ENCODE assay signal across 1 cellular context in genomic region chr15:50260969-50261496, GRCh38.
A peak's percentile ranks its signal among the peaks of the same experiment; 100 is the strongest.
TF ChIP-seq lines count a peak whose summit lies in the region.

No MANE protein-coding gene starts in this region.

TF ChIP-seq in K562, 482 proteins besides CTCF, POLR2A, EP300 and RAD21 (continued from another document and continues in another):
- TF ChIP-seq HEY1 (CRISPR knock-in tag; IDR thresholded peaks at IDR 0.05; ENCODE audit: borderline replicate concordance) (no peak), SRSF3 (IDR thresholded peaks at IDR 0.05; ENCODE audit: insufficient read depth, low read length) (no peak), BHLHE40 (IDR thresholded peaks at IDR 0.05; ENCODE audit: low read length) (peak; percentile 31; the same call in 1 of the 2 replicates), TSHZ1 (CRISPR knock-in tag; IDR thresholded peaks at IDR 0.05) (no peak), PHF21A (IDR thresholded peaks at IDR 0.05; ENCODE audit: borderline replicate concordance, low read depth) (no peak), ZNF408 (CRISPR knock-in tag; IDR thresholded peaks at IDR 0.05; ENCODE audit: low read depth) (no peak), ETV6 (IDR thresholded peaks at IDR 0.05; ENCODE audit: borderline replicate concordance in 1 of 2, low read depth in 2 of 2, low read length in 1 of 2) (no peak), ETV6 (CRISPR knock-in tag; IDR thresholded peaks at IDR 0.05; ENCODE audit: borderline replicate concordance) (no peak), HBP1 (CRISPR knock-in tag; IDR thresholded peaks at IDR 0.05) (no peak), ZNF717 (CRISPR knock-in tag; IDR thresholded peaks at IDR 0.05) (no peak), RFX1 (IDR thresholded peaks at IDR 0.05) (peak; percentile 62), ZC3H8 (IDR thresholded peaks at IDR 0.05) (no peak), GATA2 (CRISPR knock-in tag; IDR thresholded peaks at IDR 0.05) (peak; percentile 74), SMAD2 (IDR thresholded peaks at IDR 0.05; ENCODE audit: low read depth, low read length) (no peak), GATAD2B (IDR thresholded peaks at IDR 0.05; ENCODE audit: borderline replicate concordance) (peak; percentile 95), ZBTB12 (CRISPR knock-in tag; IDR thresholded peaks at IDR 0.05) (no peak), NFE2L1 (tag; IDR thresholded peaks at IDR 0.05; ENCODE audit: borderline replicate concordance, low read depth) (no peak), NCOA1 (IDR thresholded peaks at IDR 0.05; ENCODE audit: low read depth) (peak; percentile 85), CTBP1 (IDR thresholded peaks at IDR 0.05; ENCODE audit: borderline replicate concordance) (peak; percentile 98), ZFX (CRISPR knock-in tag; IDR thresholded peaks at IDR 0.05) (no peak; the same call in 1 of the 2 replicates), NONO (IDR thresholded peaks at IDR 0.05; ENCODE audit: low read depth in 2 of 2, low read length in 1 of 2) (peak in 1 of 2 experiments; percentile 61; a peak in 1 of 4 replicates), MAFF (IDR thresholded peaks at IDR 0.05; ENCODE audit: low read length) (peak; percentile 76), MAFG (tag; conservative IDR thresholded peaks at IDR 0.05) (peak; percentile 82), MYNN (IDR thresholded peaks at IDR 0.05) (no peak), MYNN (CRISPR knock-in tag; IDR thresholded peaks at IDR 0.05) (no peak), MNT (conservative IDR thresholded peaks at IDR 0.05) (peak in 1 of 2 experiments; percentile 56; a peak in 2 of 4 replicates), SIN3B (IDR thresholded peaks at IDR 0.05; ENCODE audit: low read depth) (no peak), UBTF (IDR thresholded peaks at IDR 0.05; ENCODE audit: borderline replicate concordance in 1 of 2, low read depth in 2 of 2, low read length in 2 of 2) (no peak), FUS (optimal IDR thresholded peaks at IDR 0.05; ENCODE audit: low read depth, low read length) (no peak), ESRRA (IDR thresholded peaks at IDR 0.05; ENCODE audit: borderline replicate concordance, low read depth) (no peak; the same call in 1 of the 2 replicates)
- TF ChIP-seq, protein P1, sequence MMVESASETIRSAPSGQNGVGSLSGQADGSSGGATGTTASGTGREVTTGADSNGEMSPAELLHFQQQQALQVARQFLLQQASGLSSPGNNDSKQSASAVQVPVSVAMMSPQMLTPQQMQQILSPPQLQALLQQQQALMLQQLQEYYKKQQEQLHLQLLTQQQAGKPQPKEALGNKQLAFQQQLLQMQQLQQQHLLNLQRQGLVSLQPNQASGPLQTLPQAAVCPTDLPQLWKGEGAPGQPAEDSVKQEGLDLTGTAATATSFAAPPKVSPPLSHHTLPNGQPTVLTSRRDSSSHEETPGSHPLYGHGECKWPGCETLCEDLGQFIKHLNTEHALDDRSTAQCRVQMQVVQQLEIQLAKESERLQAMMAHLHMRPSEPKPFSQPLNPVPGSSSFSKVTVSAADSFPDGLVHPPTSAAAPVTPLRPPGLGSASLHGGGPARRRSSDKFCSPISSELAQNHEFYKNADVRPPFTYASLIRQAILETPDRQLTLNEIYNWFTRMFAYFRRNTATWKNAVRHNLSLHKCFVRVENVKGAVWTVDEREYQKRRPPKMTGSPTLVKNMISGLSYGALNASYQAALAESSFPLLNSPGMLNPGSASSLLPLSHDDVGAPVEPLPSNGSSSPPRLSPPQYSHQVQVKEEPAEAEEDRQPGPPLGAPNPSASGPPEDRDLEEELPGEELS (CRISPR knock-in tag; IDR thresholded peaks at IDR 0.05; ENCODE audit: borderline replicate concordance): no peak
- TF ChIP-seq, protein P2, sequence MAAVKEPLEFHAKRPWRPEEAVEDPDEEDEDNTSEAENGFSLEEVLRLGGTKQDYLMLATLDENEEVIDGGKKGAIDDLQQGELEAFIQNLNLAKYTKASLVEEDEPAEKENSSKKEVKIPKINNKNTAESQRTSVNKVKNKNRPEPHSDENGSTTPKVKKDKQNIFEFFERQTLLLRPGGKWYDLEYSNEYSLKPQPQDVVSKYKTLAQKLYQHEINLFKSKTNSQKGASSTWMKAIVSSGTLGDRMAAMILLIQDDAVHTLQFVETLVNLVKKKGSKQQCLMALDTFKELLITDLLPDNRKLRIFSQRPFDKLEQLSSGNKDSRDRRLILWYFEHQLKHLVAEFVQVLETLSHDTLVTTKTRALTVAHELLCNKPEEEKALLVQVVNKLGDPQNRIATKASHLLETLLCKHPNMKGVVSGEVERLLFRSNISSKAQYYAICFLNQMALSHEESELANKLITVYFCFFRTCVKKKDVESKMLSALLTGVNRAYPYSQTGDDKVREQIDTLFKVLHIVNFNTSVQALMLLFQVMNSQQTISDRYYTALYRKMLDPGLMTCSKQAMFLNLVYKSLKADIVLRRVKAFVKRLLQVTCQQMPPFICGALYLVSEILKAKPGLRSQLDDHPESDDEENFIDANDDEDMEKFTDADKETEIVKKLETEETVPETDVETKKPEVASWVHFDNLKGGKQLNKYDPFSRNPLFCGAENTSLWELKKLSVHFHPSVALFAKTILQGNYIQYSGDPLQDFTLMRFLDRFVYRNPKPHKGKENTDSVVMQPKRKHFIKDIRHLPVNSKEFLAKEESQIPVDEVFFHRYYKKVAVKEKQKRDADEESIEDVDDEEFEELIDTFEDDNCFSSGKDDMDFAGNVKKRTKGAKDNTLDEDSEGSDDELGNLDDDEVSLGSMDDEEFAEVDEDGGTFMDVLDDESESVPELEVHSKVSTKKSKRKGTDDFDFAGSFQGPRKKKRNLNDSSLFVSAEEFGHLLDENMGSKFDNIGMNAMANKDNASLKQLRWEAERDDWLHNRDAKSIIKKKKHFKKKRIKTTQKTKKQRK (IDR thresholded peaks at IDR 0.05; ENCODE audit: borderline replicate concordance, low read depth, low read length): no peak
- TF ChIP-seq, protein P3, sequence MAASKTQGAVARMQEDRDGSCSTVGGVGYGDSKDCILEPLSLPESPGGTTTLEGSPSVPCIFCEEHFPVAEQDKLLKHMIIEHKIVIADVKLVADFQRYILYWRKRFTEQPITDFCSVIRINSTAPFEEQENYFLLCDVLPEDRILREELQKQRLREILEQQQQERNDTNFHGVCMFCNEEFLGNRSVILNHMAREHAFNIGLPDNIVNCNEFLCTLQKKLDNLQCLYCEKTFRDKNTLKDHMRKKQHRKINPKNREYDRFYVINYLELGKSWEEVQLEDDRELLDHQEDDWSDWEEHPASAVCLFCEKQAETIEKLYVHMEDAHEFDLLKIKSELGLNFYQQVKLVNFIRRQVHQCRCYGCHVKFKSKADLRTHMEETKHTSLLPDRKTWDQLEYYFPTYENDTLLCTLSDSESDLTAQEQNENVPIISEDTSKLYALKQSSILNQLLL (CRISPR knock-in tag; IDR thresholded peaks at IDR 0.05; ENCODE audit: borderline replicate concordance): no peak
- TF ChIP-seq, protein P4, sequence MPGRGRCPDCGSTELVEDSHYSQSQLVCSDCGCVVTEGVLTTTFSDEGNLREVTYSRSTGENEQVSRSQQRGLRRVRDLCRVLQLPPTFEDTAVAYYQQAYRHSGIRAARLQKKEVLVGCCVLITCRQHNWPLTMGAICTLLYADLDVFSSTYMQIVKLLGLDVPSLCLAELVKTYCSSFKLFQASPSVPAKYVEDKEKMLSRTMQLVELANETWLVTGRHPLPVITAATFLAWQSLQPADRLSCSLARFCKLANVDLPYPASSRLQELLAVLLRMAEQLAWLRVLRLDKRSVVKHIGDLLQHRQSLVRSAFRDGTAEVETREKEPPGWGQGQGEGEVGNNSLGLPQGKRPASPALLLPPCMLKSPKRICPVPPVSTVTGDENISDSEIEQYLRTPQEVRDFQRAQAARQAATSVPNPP (IDR thresholded peaks at IDR 0.05; ENCODE audit: borderline replicate concordance, insufficient read depth, insufficient read length): no peak
- TF ChIP-seq, protein P5, sequence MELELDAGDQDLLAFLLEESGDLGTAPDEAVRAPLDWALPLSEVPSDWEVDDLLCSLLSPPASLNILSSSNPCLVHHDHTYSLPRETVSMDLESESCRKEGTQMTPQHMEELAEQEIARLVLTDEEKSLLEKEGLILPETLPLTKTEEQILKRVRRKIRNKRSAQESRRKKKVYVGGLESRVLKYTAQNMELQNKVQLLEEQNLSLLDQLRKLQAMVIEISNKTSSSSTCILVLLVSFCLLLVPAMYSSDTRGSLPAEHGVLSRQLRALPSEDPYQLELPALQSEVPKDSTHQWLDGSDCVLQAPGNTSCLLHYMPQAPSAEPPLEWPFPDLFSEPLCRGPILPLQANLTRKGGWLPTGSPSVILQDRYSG (tag; conservative IDR thresholded peaks at IDR 0.05; ENCODE audit: low read depth): no peak
